ENCODE assay signal across 11 cellular contexts in genomic region chr1:199612976-199613774, GRCh38.
A peak's percentile ranks its signal among the peaks of the same experiment; 100 is the strongest.
DNase-seq lines count a peak whose midpoint lies in the region; ATAC-seq and TF ChIP-seq lines count a peak whose summit lies in the region.
"Had no signal": no experiment of that assay in that cellular context is flagged by ENCODE, and none has a peak within 500 bp of the region (broad histone marks: within the 10 kb centered on the region; RNA-seq: fewer than 3 reads in every experiment).

No MANE protein-coding gene starts in this region.

- no peak overlapping the region for H3K9ac ChIP-seq in Loucy (ENCODE audit: low read depth, low read length, poor library complexity, severe bottlenecking)

- no peak for TF ChIP-seq CTCF in Loucy (conservative IDR thresholded peaks at IDR 0.05; ENCODE audit: low read length)
- TF ChIP-seq CTCF in activated B cell treated with CpG ODN at 0.5 μM for 24 hours (IDR thresholded peaks at IDR 0.05), result no peak
- no peak for TF ChIP-seq CTCF in osteoblast (IDR thresholded peaks at IDR 0.05; ENCODE audit: extremely low read depth, low read depth, low read length)
- TF ChIP-seq CTCF in thyroid gland (IDR thresholded peaks at IDR 0.05), result no peak
- no peak for TF ChIP-seq CTCF in WTC11 (IDR thresholded peaks at IDR 0.05)

- H2AFZ ChIP-seq in Loucy (ENCODE audit: low read length) (peak overlapping the region; percentile 58), osteoblast (ENCODE audit: low read length) (no peak overlapping the region)

- no peaks in the 10 kb centered on the region for H3K36me3 ChIP-seq in Loucy (ENCODE audit: insufficient read depth, low read length)
- H3K36me3 ChIP-seq in osteoblast (ENCODE audit: insufficient read depth, low read length), result no peaks in the 10 kb centered on the region
- H3K36me3 ChIP-seq in thyroid gland, result no peaks in the 10 kb centered on the region

- 71 to 81% methylated on average over 6 of the region's 6 CpGs for WGBS in thyroid gland, 2 donors

- H3K36me3 Mint-ChIP-seq in activated B cell treated with CpG ODN at 0.5 μM for 24 hours (ENCODE audit: low read depth), result no peaks in the 10 kb centered on the region
- H3K36me3 Mint-ChIP-seq in WTC11, result no peaks in the 10 kb centered on the region

- peaks cover 8% of the 10 kb centered on the region for H3K4me1 ChIP-seq in Loucy (ENCODE audit: insufficient read depth, low read length, poor library complexity, severe bottlenecking)
- H3K4me1 ChIP-seq in osteoblast (ENCODE audit: insufficient read depth, low read length), result no peaks in the 10 kb centered on the region
- H3K4me1 ChIP-seq in thyroid gland, result no peaks in the 10 kb centered on the region

- no peak overlapping the region for H3K27ac Mint-ChIP-seq in activated B cell treated with CpG ODN at 0.5 μM for 24 hours
- no peak overlapping the region for H3K27ac Mint-ChIP-seq in WTC11

- no peak overlapping the region for H3K4me3 Mint-ChIP-seq in activated B cell treated with CpG ODN at 0.5 μM for 24 hours
- H3K4me3 Mint-ChIP-seq in WTC11, result no peak overlapping the region

- H3K27me3 Mint-ChIP-seq in activated B cell treated with CpG ODN at 0.5 μM for 24 hours (no peaks in the 10 kb centered on the region), WTC11 (ENCODE audit: low read depth) (no peaks in the 10 kb centered on the region)

- H3K27me3 ChIP-seq in Loucy (ENCODE audit: insufficient read depth, low read length, poor library complexity, severe bottlenecking), result no peaks in the 10 kb centered on the region
- H3K27me3 ChIP-seq in osteoblast (ENCODE audit: insufficient read depth, low read length), result no peaks in the 10 kb centered on the region
- H3K27me3 ChIP-seq in thyroid gland, result no peaks in the 10 kb centered on the region

- ATAC-seq in GM18907 (IDR thresholded peaks at IDR 0.05; ENCODE audit: unreplicated experiment), result peak; percentile 56
- peak; percentile 58 for ATAC-seq in activated B cell treated with CpG ODN at 0.5 μM for 24 hours (ENCODE audit: low read depth)
- no peak for ATAC-seq in WTC11
- ATAC-seq: Panc1 had no signal

- H3K9me3 ChIP-seq in Loucy (ENCODE audit: insufficient read depth, low read depth, low read length), result no peaks in the 10 kb centered on the region
- no peaks in the 10 kb centered on the region for H3K9me3 ChIP-seq in osteoblast (ENCODE audit: low read depth, low read length)
- H3K9me3 ChIP-seq in thyroid gland, result no peaks in the 10 kb centered on the region

- no peaks in the 10 kb centered on the region for H4K20me1 ChIP-seq in Loucy (ENCODE audit: insufficient read depth, low read length, poor library complexity, severe bottlenecking)
- H4K20me1 ChIP-seq in osteoblast (ENCODE audit: insufficient read depth, low read length), result no peaks in the 10 kb centered on the region

- CTCF ChIA-PET in activated B cell treated with CpG ODN at 0.5 μM for 24 hours (lab: Charles Lee) (no interaction called here), WTC11 (lab: Charles Lee) (interaction anchor here (0.6 kb wide), 1 partner anchor 875 kb away, joined by 3 read pairs; no protein-coding TSS in a partner anchor)

- H3K9me2 ChIP-seq in Loucy (replicated peaks; ENCODE audit: low read depth, low read length), result no peaks in the 10 kb centered on the region

- H3K4me3 ChIP-seq in Loucy (ENCODE audit: low read length, poor library complexity, severe bottlenecking), result no peak overlapping the region
- H3K4me3 ChIP-seq in osteoblast (ENCODE audit: insufficient read depth, low read length), result no peak overlapping the region
- no peak overlapping the region for H3K4me3 ChIP-seq in thyroid gland (replicated peaks in 1 of 3)
- H3K4me3 ChIP-seq: skin epidermis had no signal

- H3K4me2 ChIP-seq in Loucy (ENCODE audit: low read depth, low read length, poor library complexity, severe bottlenecking) (peak overlapping the region; percentile 30), osteoblast (ENCODE audit: insufficient read depth, low read length) (peak overlapping the region; percentile 3)

- H3K9me3 Mint-ChIP-seq in activated B cell treated with CpG ODN at 0.5 μM for 24 hours, result no peaks in the 10 kb centered on the region
- no peaks in the 10 kb centered on the region for H3K9me3 Mint-ChIP-seq in WTC11

- H3K27ac ChIP-seq in osteoblast (ENCODE audit: low read depth, low read length) (no peak overlapping the region), thyroid gland (no peak overlapping the region)
- H3K27ac ChIP-seq: skin epidermis had no signal

- H3K79me2 ChIP-seq in Loucy (ENCODE audit: insufficient read depth, low read length), result no peaks in the 10 kb centered on the region
- H3K79me2 ChIP-seq in osteoblast (ENCODE audit: insufficient read depth, low read length), result no peaks in the 10 kb centered on the region

- H3K4me1 Mint-ChIP-seq in activated B cell treated with CpG ODN at 0.5 μM for 24 hours, result peaks cover 13% of the 10 kb centered on the region
- no peaks in the 10 kb centered on the region for H3K4me1 Mint-ChIP-seq in WTC11

- no peak for TF ChIP-seq POLR2A in thyroid gland (IDR thresholded peaks at IDR 0.05)

- H3F3A ChIP-seq in Loucy (ENCODE audit: low read depth), result no peaks in the 10 kb centered on the region

- DNase-seq in activated B cell treated with CpG ODN at 0.5 μM for 24 hours (no peak), osteoblast (ENCODE audit: insufficient read length, low spot score, missing footprints) (no peak), KG1 (lab: John Stamatoyannopoulos, UW) (no peak), COR-L47 (lab: John Stamatoyannopoulos, UW) (no peak), thyroid gland (no peak), WTC11 (ENCODE audit: low spot score) (no peak)
- DNase-seq: activated CD4-positive, alpha-beta T cell treated with anti-CD3 and anti-CD28 coated beads for 4 hours had no signal

- POLR2A ChIA-PET in activated B cell treated with CpG ODN at 0.5 μM for 24 hours (lab: Charles Lee), result no interaction called here
- POLR2A ChIA-PET in WTC11 (lab: Charles Lee), result no interaction called here

- intact Hi-C loops in activated B cell treated with CpG ODN at 0.5 μM for 24 hours (cut with micrococcal nuclease), result no loop called here
- intact Hi-C loops in thyroid gland (cut with DNase I), result no loop called here

TF ChIP-seq in WTC11, 78 proteins besides CTCF, POLR2A, EP300 and RAD21:
- TF ChIP-seq KAT7 (CRISPR knock-in tag; IDR thresholded peaks at IDR 0.05; ENCODE audit: borderline replicate concordance) (no peak), TCF7 (CRISPR knock-in tag; IDR thresholded peaks at IDR 0.05; ENCODE audit: low read depth) (no peak), PRRX2 (CRISPR knock-in tag; IDR thresholded peaks at IDR 0.05) (no peak), CREB1 (CRISPR knock-in tag; IDR thresholded peaks at IDR 0.05) (no peak), ATF3 (CRISPR knock-in tag; conservative IDR thresholded peaks at IDR 0.05) (no peak), NR3C1 (CRISPR knock-in tag; conservative IDR thresholded peaks at IDR 0.05; ENCODE audit: low read depth) (no peak), ZNF232 (CRISPR knock-in tag; IDR thresholded peaks at IDR 0.05) (no peak), NFATC4 (CRISPR knock-in tag; IDR thresholded peaks at IDR 0.05) (no peak), JAZF1 (CRISPR knock-in tag; IDR thresholded peaks at IDR 0.05) (no peak), ZNF317 (CRISPR knock-in tag; IDR thresholded peaks at IDR 0.05; ENCODE audit: borderline replicate concordance, low read depth) (no peak), ATF1 (CRISPR knock-in tag; IDR thresholded peaks at IDR 0.05) (no peak)
- TF ChIP-seq, protein P1, sequence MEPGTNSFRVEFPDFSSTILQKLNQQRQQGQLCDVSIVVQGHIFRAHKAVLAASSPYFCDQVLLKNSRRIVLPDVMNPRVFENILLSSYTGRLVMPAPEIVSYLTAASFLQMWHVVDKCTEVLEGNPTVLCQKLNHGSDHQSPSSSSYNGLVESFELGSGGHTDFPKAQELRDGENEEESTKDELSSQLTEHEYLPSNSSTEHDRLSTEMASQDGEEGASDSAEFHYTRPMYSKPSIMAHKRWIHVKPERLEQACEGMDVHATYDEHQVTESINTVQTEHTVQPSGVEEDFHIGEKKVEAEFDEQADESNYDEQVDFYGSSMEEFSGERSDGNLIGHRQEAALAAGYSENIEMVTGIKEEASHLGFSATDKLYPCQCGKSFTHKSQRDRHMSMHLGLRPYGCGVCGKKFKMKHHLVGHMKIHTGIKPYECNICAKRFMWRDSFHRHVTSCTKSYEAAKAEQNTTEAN (CRISPR knock-in tag; IDR thresholded peaks at IDR 0.05), result no peak
- TF ChIP-seq, protein P2, sequence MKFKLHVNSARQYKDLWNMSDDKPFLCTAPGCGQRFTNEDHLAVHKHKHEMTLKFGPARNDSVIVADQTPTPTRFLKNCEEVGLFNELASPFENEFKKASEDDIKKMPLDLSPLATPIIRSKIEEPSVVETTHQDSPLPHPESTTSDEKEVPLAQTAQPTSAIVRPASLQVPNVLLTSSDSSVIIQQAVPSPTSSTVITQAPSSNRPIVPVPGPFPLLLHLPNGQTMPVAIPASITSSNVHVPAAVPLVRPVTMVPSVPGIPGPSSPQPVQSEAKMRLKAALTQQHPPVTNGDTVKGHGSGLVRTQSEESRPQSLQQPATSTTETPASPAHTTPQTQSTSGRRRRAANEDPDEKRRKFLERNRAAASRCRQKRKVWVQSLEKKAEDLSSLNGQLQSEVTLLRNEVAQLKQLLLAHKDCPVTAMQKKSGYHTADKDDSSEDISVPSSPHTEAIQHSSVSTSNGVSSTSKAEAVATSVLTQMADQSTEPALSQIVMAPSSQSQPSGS (CRISPR knock-in tag; IDR thresholded peaks at IDR 0.05; ENCODE audit: borderline replicate concordance, low read depth), result no peak
TF ChIP-seq in WTC11: peak in this region for 0.
